ENCODE assay signal across 25 cellular contexts in the genomic region with DNA sequence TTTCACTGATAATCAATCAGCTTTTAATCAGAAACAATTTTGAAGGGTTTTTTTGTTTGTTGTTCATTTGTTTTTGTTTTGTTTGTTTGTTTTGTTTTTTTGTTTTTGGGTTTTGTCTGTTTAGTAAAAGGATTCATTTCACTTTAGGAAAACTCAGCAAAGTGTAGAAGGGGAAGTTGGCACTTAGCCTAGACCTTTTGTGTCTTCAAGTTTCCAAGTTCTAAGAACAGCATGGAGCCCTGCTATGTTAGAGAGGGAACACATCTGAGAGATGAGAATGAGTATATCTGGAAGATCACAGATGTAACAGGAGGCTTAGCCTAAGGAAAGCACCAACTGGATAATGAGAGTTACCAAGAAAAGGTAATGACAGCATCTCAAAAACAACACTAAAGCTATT.
DNase-seq lines count a peak whose midpoint lies in the region; FAIRE-seq and TF ChIP-seq lines count a peak whose summit lies in the region.
"Had no signal": no experiment of that assay in that cellular context is flagged by ENCODE, and none has a peak within 500 bp of the region (broad histone marks: within the 10 kb centered on the region; RNA-seq: fewer than 3 reads in every experiment).

No MANE protein-coding gene starts in this region.

- H3K27me3 ChIP-seq in ascending aorta: no peaks in the 10 kb centered on the region

- no peak overlapping the region for H3K4me3 ChIP-seq in HEK293 (ENCODE audit: low read depth, low read length)
- no peak overlapping the region for H3K4me3 ChIP-seq in ascending aorta
- H3K4me3 ChIP-seq: GM23338 had no signal

- H3K9me3 ChIP-seq in HEK293 (ENCODE audit: control insufficient read depth, insufficient read depth, low read depth, low read length): no peaks in the 10 kb centered on the region
- H3K9me3 ChIP-seq in ascending aorta: no peaks in the 10 kb centered on the region

- peak overlapping the region; percentile 23 for H3K27ac Mint-ChIP-seq in osteocyte (ENCODE audit: unreplicated experiment)
- H3K27ac Mint-ChIP-seq: GM23338; H9; HFFc6; IgD-negative memory B cell; T-helper 1 cell treated with Interleukin-12 subunit alpha and Interleukin-12 subunit beta and Interleukin-4 antibody, amounts not matched to agents 30 μg/mL and 1 μg/mL, for 36 hours had no signal

- intact Hi-C loops in ascending aorta (cut with DNase I): loop anchor here (10.0 kb wide), 1 partner anchor 308 kb away; no protein-coding TSS in a partner anchor

- no peak overlapping the region for H3K4me3 Mint-ChIP-seq in osteocyte (ENCODE audit: unreplicated experiment)
- H3K4me3 Mint-ChIP-seq: GM23338; H9; HFFc6; IgD-negative memory B cell; T-helper 1 cell treated with Interleukin-12 subunit alpha and Interleukin-12 subunit beta and Interleukin-4 antibody, amounts not matched to agents 30 μg/mL and 1 μg/mL, for 36 hours had no signal

- FAIRE-seq in GM19239 (lab: Jason Lieb, UNC): no peak
- FAIRE-seq: GM12891 had no signal

- no peak for TF ChIP-seq CTCF in HEK293 (tag by site-specific recombination; IDR thresholded peaks at IDR 0.05)
- no peak for TF ChIP-seq CTCF in osteocyte (IDR thresholded peaks at IDR 0.05)
- TF ChIP-seq CTCF in ascending aorta (IDR thresholded peaks at IDR 0.05): no peak

- H3K27me3 Mint-ChIP-seq in osteocyte (ENCODE audit: unreplicated experiment): no peaks in the 10 kb centered on the region
- H3K27me3 Mint-ChIP-seq: IgD-negative memory B cell had no signal

- CTCF ChIA-PET in HEK293 (lab: Yijun Ruan, JAX): interaction anchor here (0.6 kb wide), 1 partner anchor 59 kb away, joined by 3 read pairs; no protein-coding TSS in a partner anchor

- POLR2A ChIA-PET in HEK293 (lab: Yijun Ruan, JAX): no interaction called here

- peaks cover 35% of the 10 kb centered on the region for H3K4me1 Mint-ChIP-seq in osteocyte (ENCODE audit: unreplicated experiment)
- H3K4me1 Mint-ChIP-seq: IgD-negative memory B cell had no signal

- H3K36me3 ChIP-seq in HEK293 (ENCODE audit: control insufficient read depth in 2 of 2, insufficient read depth in 1 of 2, low read length in 2 of 2) (no peaks in the 10 kb centered on the region), ascending aorta (no peaks in the 10 kb centered on the region)

- H3K36me3 Mint-ChIP-seq in osteocyte (ENCODE audit: unreplicated experiment): no peaks in the 10 kb centered on the region
- H3K36me3 Mint-ChIP-seq: IgD-negative memory B cell had no signal

- DNase-seq in NCI-H69 (lab: John Stamatoyannopoulos, UW) (peak; percentile 47), dermis blood vessel endothelial cell (peak; percentile 5), osteocyte (ENCODE audit: extremely low spot score, unreplicated experiment) (no peak), NCI-H526 treated with DMSO at 0.1 percent for 48 hours (lab: John Stamatoyannopoulos, UW) (no peak), ascending aorta (ENCODE audit: low spot score in 2 of 2) (no peak), GM19239 (ENCODE audit: insufficient read length, low spot score) (no peak)
- DNase-seq: ACHN, Calu3, DMS79 treated with DMSO at 0.1 percent for 48 hours, GF-D8, H9, HFFc6, MM.1S, NCI-H1092, NCI-H1436, NCI-H187, NCI-H2081 treated with DMSO at 0.1 percent for 48 hours, NCI-H524, SHP77 treated with DMSO at 0.1 percent for 48 hours had no signal

- peaks cover 6% of the 10 kb centered on the region for H3K9me3 Mint-ChIP-seq in osteocyte (ENCODE audit: unreplicated experiment)
- H3K9me3 Mint-ChIP-seq: GM23338; H9; T-helper 1 cell treated with Interleukin-12 subunit alpha and Interleukin-12 subunit beta and Interleukin-4 antibody, amounts not matched to agents 30 μg/mL and 1 μg/mL, for 36 hours had no signal

- H3K4me1 ChIP-seq in HEK293 (ENCODE audit: control insufficient read depth, insufficient read depth, low read length) (peaks cover 29% of the 10 kb centered on the region), ascending aorta (peaks cover 0 to 4% of the 10 kb centered on the region in 2 donors)

- H3K27ac ChIP-seq in HEK293 (ENCODE audit: extremely low read depth, low read depth, low read length) (no peak overlapping the region), ascending aorta (no peak overlapping the region)
- H3K27ac ChIP-seq: KMS-11 had no signal

TF ChIP-seq in HEK293, 187 proteins besides CTCF, POLR2A, EP300 and RAD21:
- TF ChIP-seq PRDM1 (tag by site-specific recombination; IDR thresholded peaks at IDR 0.05): peak; percentile 24; the same call in 1 of the 2 replicates
- TF ChIP-seq ZNF514 (tag by site-specific recombination; IDR thresholded peaks at IDR 0.05): no peak
- peak; percentile 34 for TF ChIP-seq ZBTB17 (tag by site-specific recombination; IDR thresholded peaks at IDR 0.05)
TF ChIP-seq in HEK293: peak in this region for 2.

Comparison
In these comparisons a context has a peak if more than half of its experiments do, and no peak if none do; other contexts are left out.
1. DNase-seq: peak in NCI-H69 (single experiment) and dermis blood vessel endothelial cell (single experiment); none in osteocyte (single experiment), NCI-H526 treated with DMSO at 0.1 percent for 48 hours (single experiment), ascending aorta (0 of 2) and GM19239 (single experiment).